1 cellular context compared by ENCODE assay signal in the genomic region with DNA sequence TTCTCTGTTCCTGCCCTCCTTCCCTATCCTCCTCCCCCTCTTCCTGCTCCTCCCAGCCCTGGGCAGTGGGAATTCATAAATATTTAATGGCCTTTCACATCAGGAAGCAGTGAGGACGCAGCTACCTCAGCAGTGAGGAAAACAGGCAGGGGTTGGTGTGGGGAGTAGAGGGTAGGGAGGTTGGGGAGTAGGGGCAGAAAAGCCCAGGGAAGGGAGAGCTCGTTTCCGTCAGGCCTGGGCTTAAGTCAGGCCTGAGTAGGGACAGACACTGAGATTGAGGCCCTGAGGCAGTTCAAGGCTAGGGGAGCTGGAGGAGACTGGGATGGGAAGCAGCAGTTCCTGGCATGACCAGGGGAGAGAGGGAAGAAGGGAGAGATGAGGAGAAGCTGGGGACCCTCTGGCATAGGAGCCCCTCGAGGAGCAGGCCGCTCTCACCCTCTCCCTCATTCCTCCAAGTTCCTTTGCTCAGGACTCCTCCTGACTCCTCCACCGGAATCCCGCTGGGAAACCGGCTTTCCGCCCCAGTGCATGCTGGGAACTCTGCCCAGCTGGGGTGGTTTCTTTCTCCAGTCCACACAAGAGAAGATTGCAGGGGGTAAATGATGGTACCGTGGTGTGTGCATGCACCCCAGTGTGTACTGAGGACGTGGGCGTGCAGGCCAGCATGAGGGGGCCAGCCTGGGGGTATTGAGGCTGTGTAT.
A peak's percentile ranks its signal among the peaks of the same experiment; 100 is the strongest.
TF ChIP-seq lines count a peak whose summit lies in the region.

No MANE protein-coding gene starts in this region.

TF ChIP-seq in PFSK-1, 5 proteins besides CTCF, POLR2A, EP300 and RAD21:
- no peak for TF ChIP-seq TAF1 (IDR thresholded peaks at IDR 0.05; ENCODE audit: borderline replicate concordance, insufficient read depth, low read length)
- peak; percentile 78; the same call in 1 of the 2 replicates for TF ChIP-seq POLR2AphosphoS5 (IDR thresholded peaks at IDR 0.05; ENCODE audit: low read depth, low read length)
- TF ChIP-seq FOXP2 (optimal IDR thresholded peaks at IDR 0.05; ENCODE audit: borderline replicate concordance, extremely low read depth, extremely low read length, insufficient read depth): peak; percentile 35
- TF ChIP-seq, protein P1, sequence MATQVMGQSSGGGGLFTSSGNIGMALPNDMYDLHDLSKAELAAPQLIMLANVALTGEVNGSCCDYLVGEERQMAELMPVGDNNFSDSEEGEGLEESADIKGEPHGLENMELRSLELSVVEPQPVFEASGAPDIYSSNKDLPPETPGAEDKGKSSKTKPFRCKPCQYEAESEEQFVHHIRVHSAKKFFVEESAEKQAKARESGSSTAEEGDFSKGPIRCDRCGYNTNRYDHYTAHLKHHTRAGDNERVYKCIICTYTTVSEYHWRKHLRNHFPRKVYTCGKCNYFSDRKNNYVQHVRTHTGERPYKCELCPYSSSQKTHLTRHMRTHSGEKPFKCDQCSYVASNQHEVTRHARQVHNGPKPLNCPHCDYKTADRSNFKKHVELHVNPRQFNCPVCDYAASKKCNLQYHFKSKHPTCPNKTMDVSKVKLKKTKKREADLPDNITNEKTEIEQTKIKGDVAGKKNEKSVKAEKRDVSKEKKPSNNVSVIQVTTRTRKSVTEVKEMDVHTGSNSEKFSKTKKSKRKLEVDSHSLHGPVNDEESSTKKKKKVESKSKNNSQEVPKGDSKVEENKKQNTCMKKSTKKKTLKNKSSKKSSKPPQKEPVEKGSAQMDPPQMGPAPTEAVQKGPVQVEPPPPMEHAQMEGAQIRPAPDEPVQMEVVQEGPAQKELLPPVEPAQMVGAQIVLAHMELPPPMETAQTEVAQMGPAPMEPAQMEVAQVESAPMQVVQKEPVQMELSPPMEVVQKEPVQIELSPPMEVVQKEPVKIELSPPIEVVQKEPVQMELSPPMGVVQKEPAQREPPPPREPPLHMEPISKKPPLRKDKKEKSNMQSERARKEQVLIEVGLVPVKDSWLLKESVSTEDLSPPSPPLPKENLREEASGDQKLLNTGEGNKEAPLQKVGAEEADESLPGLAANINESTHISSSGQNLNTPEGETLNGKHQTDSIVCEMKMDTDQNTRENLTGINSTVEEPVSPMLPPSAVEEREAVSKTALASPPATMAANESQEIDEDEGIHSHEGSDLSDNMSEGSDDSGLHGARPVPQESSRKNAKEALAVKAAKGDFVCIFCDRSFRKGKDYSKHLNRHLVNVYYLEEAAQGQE (IDR thresholded peaks at IDR 0.05; ENCODE audit: insufficient read depth in 1 of 2, low read depth in 2 of 2, low read length in 2 of 2): 0 out of 4 replicates have a peak, but pooled peaks of 1 of the 2 experiments have one; percentile 19
- no peak for TF ChIP-seq SIN3A (IDR thresholded peaks at IDR 0.05; ENCODE audit: borderline replicate concordance, insufficient read depth, low read length)
